In genomic region chr2:37472959-37473358, GRCh38 we compare ENCODE assay signal across 10 cellular contexts.
A peak's percentile ranks its signal among the peaks of the same experiment; 100 is the strongest.
DNase-seq lines count a peak whose midpoint lies in the region; ATAC-seq and FAIRE-seq lines count a peak whose summit lies in the region.
"Had no signal": no experiment of that assay in that cellular context is flagged by ENCODE, and none has a peak within 500 bp of the region (broad histone marks: within the 10 kb centered on the region; RNA-seq: fewer than 3 reads in every experiment).

No MANE protein-coding gene starts in this region.

- ATAC-seq in GM21737 (IDR thresholded peaks at IDR 0.05; ENCODE audit: unreplicated experiment) = no peak
- ATAC-seq: activated T-cell treated with anti-CD3 and anti-CD28 coated beads, Interleukin-2, amount 50 U/mL, for 72 hours; T-cell had no signal

- DNase-seq in AG08395 (ENCODE audit: low spot score) (peak; percentile 80), HTR-8/SVneo (ENCODE audit: insufficient read length, low spot score) (no peak), SHP77 (lab: John Stamatoyannopoulos, UW) (peak; percentile 68 to 80), hepatic stellate cell (ENCODE audit: low spot score) (peak; percentile 37), hippocampal formation (lab: John Stamatoyannopoulos, UW) (no peak), GM19239 (ENCODE audit: insufficient read length, low spot score) (no peak)
- no peak for DNase-seq in activated CD4-positive, alpha-beta T cell treated with anti-CD3 and anti-CD28 coated beads, Interleukin-2, amount 50 U/mL, for 4 hours
- DNase-seq: activated T-cell treated with anti-CD3 and anti-CD28 coated beads, Interleukin-2, amount 50 U/mL, for 72 hours; T-cell had no signal

- FAIRE-seq in HTR-8/SVneo (lab: Jason Lieb, UNC) = peak; percentile 13
- no peak for FAIRE-seq in GM19239 (lab: Jason Lieb, UNC)

Comparison
In these comparisons a context has a peak if more than half of its experiments do, and no peak if none do; other contexts are left out.
1. DNase-seq: peak in AG08395 (single experiment), SHP77 (2 of 2) and hepatic stellate cell (single experiment); none in HTR-8/SVneo (single experiment), activated CD4-positive, alpha-beta T cell treated with anti-CD3 and anti-CD28 coated beads, Interleukin-2, amount 50 U/mL, for 4 hours (0 of 2), hippocampal formation (0 of 2) and GM19239 (single experiment).